Comparison of ENCODE assay signal across 8 cellular contexts in the genomic region with DNA sequence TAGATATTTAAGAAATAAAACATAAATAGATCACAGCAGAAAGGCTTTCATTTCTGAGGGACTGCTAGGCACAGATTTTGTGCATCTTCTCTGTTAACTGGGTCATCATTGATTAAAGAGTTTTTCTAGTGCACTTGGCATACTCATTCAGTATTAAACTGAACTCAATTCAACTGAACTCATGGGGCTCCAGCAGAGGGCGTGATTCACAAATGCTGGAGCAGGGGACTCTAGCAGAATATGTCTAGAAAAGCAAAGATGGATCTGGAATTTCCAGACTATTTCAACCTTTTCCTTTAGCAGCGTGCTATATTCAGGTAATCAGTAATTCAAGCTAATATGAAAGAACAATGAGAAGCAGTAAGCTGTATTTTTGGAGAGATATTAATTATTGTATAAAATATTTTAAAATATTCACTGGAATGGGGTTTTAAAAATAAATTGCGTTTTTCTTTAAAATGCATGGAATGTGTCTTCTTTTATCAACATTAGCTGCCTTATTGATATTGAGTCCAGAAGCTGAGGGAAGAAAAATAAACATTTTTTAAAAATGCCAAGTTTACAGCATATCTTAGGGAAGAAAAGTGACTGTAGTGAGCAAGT.
DNase-seq lines count a peak whose midpoint lies in the region; ATAC-seq, FAIRE-seq and TF ChIP-seq lines count a peak whose summit lies in the region.

No MANE protein-coding gene starts in this region.

- no peaks in the 10 kb centered on the region for H3K27me3 Mint-ChIP-seq in H9 (ENCODE audit: low read depth)

- no peak overlapping the region for H2BK5ac ChIP-seq in H9 (ENCODE audit: insufficient read length, low read length)

- no peak overlapping the region for H3K14ac ChIP-seq in H9 (ENCODE audit: insufficient read depth, low read length)

- no peak overlapping the region for H3K27ac Mint-ChIP-seq in H9

- 100% methylated on average over 1 of the region's 3 CpGs for WGBS in H9 (ENCODE audit: extremely low coverage, insufficient read length, low lambda C conversion rate)

- H2BK20ac ChIP-seq in H9 (ENCODE audit: low read depth, low read length, poor library complexity, severe bottlenecking): no peak overlapping the region

- H2AK5ac ChIP-seq in H9 (ENCODE audit: insufficient read length, low read length): no peak overlapping the region

- no peak overlapping the region for H3K9ac ChIP-seq in H9 (ENCODE audit: extremely low read depth, insufficient read length, low read length)

- no peak overlapping the region for H2BK120ac ChIP-seq in H9 (ENCODE audit: low read depth, low read length, poor library complexity, severe bottlenecking)

- no peak overlapping the region for H3T11ph ChIP-seq in H9 (ENCODE audit: low read length)

- DNase-seq in D721Med (ENCODE audit: insufficient read length, low spot score) (no peak), H9 (peak; percentile 38), NCI-H345 (lab: John Stamatoyannopoulos, UW) (peak; percentile 57), astrocyte of the hippocampus (ENCODE audit: low read depth, low spot score) (peak; percentile 70), lung microvascular endothelial cell (ENCODE audit: low read depth in 2 of 2) (peak; percentile 66 to 71), GDM1 (lab: John Stamatoyannopoulos, UW) (no peak), GM19239 (ENCODE audit: insufficient read length, low spot score) (no peak)

- no peak overlapping the region for H4K91ac ChIP-seq in H9 (ENCODE audit: insufficient read length, low read depth, low read length)

- H3K23me2 ChIP-seq in H9 (ENCODE audit: insufficient read length, low read depth, low read length, poor library complexity, severe bottlenecking): no peaks in the 10 kb centered on the region

- H3K23ac ChIP-seq in H9 (ENCODE audit: insufficient read length, low read depth, low read length): no peak overlapping the region

- no peak overlapping the region for H3K18ac ChIP-seq in H9 (ENCODE audit: insufficient read length, low read depth, low read length)

- H4K20me1 ChIP-seq in H9 (ENCODE audit: control insufficient read depth, insufficient read depth, insufficient read length): no peaks in the 10 kb centered on the region

- peak; percentile 61 for FAIRE-seq in D721Med (lab: Jason Lieb, UNC)
- FAIRE-seq in GM19239 (lab: Jason Lieb, UNC): no peak

- H2BK12ac ChIP-seq in H9 (ENCODE audit: insufficient read length, low read depth, low read length): no peak overlapping the region

- no peaks in the 10 kb centered on the region for H3K9me3 ChIP-seq in H9 (ENCODE audit: control insufficient read depth, low read depth, low read length)

- no peak overlapping the region for H3K56ac ChIP-seq in H9 (ENCODE audit: insufficient read length, low read depth, low read length)

- no peaks in the 10 kb centered on the region for H3K79me2 ChIP-seq in H9 (ENCODE audit: insufficient read depth, low read length)

- H3K36me3 Mint-ChIP-seq in H9 (ENCODE audit: insufficient read depth in 1 of 3, low read depth in 3 of 3): peaks cover 0 to 6% (median 1%) of the 10 kb centered on the region in 3 experiments; a peak in 3 of 7 replicates

- no peak overlapping the region for H4K5ac ChIP-seq in H9 (ENCODE audit: insufficient read length, low read depth, low read length)

- H3K27ac ChIP-seq in H9 (ENCODE audit: insufficient read length, low read depth, low read length): no peak overlapping the region

- no peaks in the 10 kb centered on the region for H3K9me3 Mint-ChIP-seq in H9

- peaks cover 24 to 31% of the 10 kb centered on the region in 2 experiments for H3K4me1 Mint-ChIP-seq in H9

- no peak overlapping the region for H3K4me2 ChIP-seq in H9 (ENCODE audit: insufficient read depth, insufficient read length, low read length)

- TF ChIP-seq CTCF in D721Med (IDR thresholded peaks at IDR 0.05; ENCODE audit: insufficient read depth, missing control alignments): peak; percentile 88
- peak; percentile 90 for TF ChIP-seq CTCF in H9 (conservative IDR thresholded peaks at IDR 0.05)

- no peak overlapping the region for H4K8ac ChIP-seq in H9 (replicated peaks; ENCODE audit: insufficient read length, low read depth, low read length)

- peaks cover 2% of the 10 kb centered on the region; the same call in 1 of the 2 replicates for H3K4me1 ChIP-seq in H9 (ENCODE audit: insufficient read depth, low read length)

- H3K4me3 Mint-ChIP-seq in H9: no peak overlapping the region

- H2AFZ ChIP-seq in H9 (ENCODE audit: low read length): no peak overlapping the region

- ATAC-seq in HG03432 (IDR thresholded peaks at IDR 0.05; ENCODE audit: unreplicated experiment): no peak

- H2BK15ac ChIP-seq in H9 (ENCODE audit: low read depth, low read length): no peak overlapping the region

- H3K27me3 ChIP-seq in H9 (ENCODE audit: insufficient read depth, low read length): no peaks in the 10 kb centered on the region

- H3K4ac ChIP-seq in H9 (ENCODE audit: low read depth, low read length): no peak overlapping the region

- H3K79me1 ChIP-seq in H9 (ENCODE audit: insufficient read depth, low read depth, low read length, poor library complexity, severe bottlenecking): no peaks in the 10 kb centered on the region

Comparison
In these comparisons a context has a peak if more than half of its experiments do, and no peak if none do; other contexts are left out.
1. DNase-seq: peak in H9 (single experiment), NCI-H345 (single experiment), astrocyte of the hippocampus (single experiment) and lung microvascular endothelial cell (2 of 2); none in D721Med (single experiment), GDM1 (single experiment) and GM19239 (single experiment).